Comparison of ENCODE assay signal across 9 cellular contexts in the genomic region with DNA sequence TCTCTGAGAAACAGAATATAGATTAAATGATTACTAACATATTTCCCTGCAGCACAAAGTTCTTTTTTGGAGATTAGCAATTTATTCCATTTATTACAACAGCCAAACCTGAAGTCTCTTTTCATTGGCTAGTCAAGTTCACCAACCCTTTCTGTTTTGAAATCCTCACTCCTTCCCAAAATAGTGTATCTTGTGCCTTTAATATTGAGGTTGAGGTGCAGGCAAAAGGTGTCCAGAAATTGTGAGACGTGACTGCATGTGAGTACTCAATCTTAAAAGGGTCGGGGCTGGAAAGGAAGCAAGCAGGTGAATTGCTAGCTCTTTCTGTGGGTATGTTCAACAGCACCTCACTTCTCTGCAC. TPM values are rescaled to one million over a fixed set of nuclear protein-coding genes. Genes with fewer than 3 reads are reported as not detected.
A peak's percentile ranks its signal among the peaks of the same experiment; 100 is the strongest.
DNase-seq lines count a peak whose midpoint lies in the region; ATAC-seq and TF ChIP-seq lines count a peak whose summit lies in the region.
"Had no signal": no experiment of that assay in that cellular context is flagged by ENCODE, and none has a peak within 500 bp of the region (broad histone marks: within the 10 kb centered on the region; RNA-seq: fewer than 3 reads in every experiment).

No MANE protein-coding gene starts in this region.

- TF ChIP-seq POLR2A in transverse colon (IDR thresholded peaks at IDR 0.05) (no peak), body of pancreas (IDR thresholded peaks at IDR 0.05) (no peak)

- no peak for TF ChIP-seq EP300 in transverse colon (IDR thresholded peaks at IDR 0.05; ENCODE audit: low read depth)

- H3K27me3 Mint-ChIP-seq in activated T-cell treated with anti-CD3 and anti-CD28 coated beads, Interleukin-2, amount 50 U/mL, for 72 hours (ENCODE audit: low read depth) = no peaks in the 10 kb centered on the region
- H3K27me3 Mint-ChIP-seq in MCF 10A (ENCODE audit: insufficient read depth, unreplicated experiment) = no peaks in the 10 kb centered on the region

- 94% methylated on average over 2 of the region's 2 CpGs for WGBS in transverse colon (ENCODE audit: low coverage in 1 of 2), 2 donors
- WGBS in body of pancreas, 2 donors = 80 to 84% methylated on average over 2 of the region's 2 CpGs

- H3K27ac ChIP-seq in muscle layer of colon (ENCODE audit: low read depth, low read length) (peak overlapping the region; percentile 51), transverse colon (peak overlapping the region; percentile 66 to 81 (median 80)), body of pancreas (no peak overlapping the region)

- intact Hi-C loops in MCF 10A (cut with micrococcal nuclease) (no loop called here), transverse colon (cut with DNase I; ENCODE audit: low total_unique reads) (loop anchor here (10.0 kb wide), 1 partner anchor 253 kb away; no protein-coding TSS in a partner anchor), body of pancreas (cut with DNase I) (no loop called here)

- H3K27me3 ChIP-seq in muscle layer of colon (ENCODE audit: control insufficient read depth in 1 of 2, insufficient read depth in 2 of 2, low read length in 2 of 2) (no peaks in the 10 kb centered on the region), transverse colon (no peaks in the 10 kb centered on the region), body of pancreas (no peaks in the 10 kb centered on the region)

- H3K4me1 ChIP-seq in muscle layer of colon (ENCODE audit: insufficient read depth, low read length) = peaks cover 30% of the 10 kb centered on the region
- H3K4me1 ChIP-seq in transverse colon = peaks cover 22 to 63% (median 51%) of the 10 kb centered on the region in 4 donors
- H3K4me1 ChIP-seq in body of pancreas = peaks cover 28% of the 10 kb centered on the region

- POLR2A ChIA-PET in MCF 10A (lab: Yijun Ruan, JAX) = interaction anchor here (0.5 to 3.6 kb wide), 7 partner anchors 9 to 484 kb away, joined by 3 to 18 read pairs (median 6); no protein-coding TSS in a partner anchor

- ATAC-seq in activated T-cell treated with anti-CD3 and anti-CD28 coated beads, Interleukin-2, amount 50 U/mL, for 72 hours (replicated peaks in 1 of 2) = no peak
- ATAC-seq in body of pancreas (no peak), HG03135 (IDR thresholded peaks at IDR 0.05; ENCODE audit: unreplicated experiment) (no peak)

- BruUV-seq in MCF 10A (replicated peaks; lab: Mats Ljungman, UMichigan) = no TSS peak

- H3K4me3 ChIP-seq in muscle layer of colon (ENCODE audit: low read depth in 1 of 2, low read length in 2 of 2) (peak overlapping the region in 1 of 2 donors; percentile 43), transverse colon (no peak overlapping the region), body of pancreas (no peak overlapping the region)

- no peaks in the 10 kb centered on the region for H3K36me3 ChIP-seq in muscle layer of colon (ENCODE audit: insufficient read depth, low read length)
- no peaks in the 10 kb centered on the region for H3K36me3 ChIP-seq in transverse colon
- H3K36me3 ChIP-seq in body of pancreas (replicated peaks in 1 of 2; ENCODE audit: insufficient read depth in 1 of 2, low read depth in 2 of 2) = no peaks in the 10 kb centered on the region

- peak overlapping the region; percentile 63 for H3K27ac Mint-ChIP-seq in activated T-cell treated with anti-CD3 and anti-CD28 coated beads, Interleukin-2, amount 50 U/mL, for 72 hours
- H3K27ac Mint-ChIP-seq in MCF 10A (ENCODE audit: low read depth, unreplicated experiment) = peak overlapping the region; percentile 88
- H3K27ac Mint-ChIP-seq: T-helper 1 cell treated with Interleukin-12 subunit alpha and Interleukin-12 subunit beta and Interleukin-4 antibody, amounts not matched to agents 30 μg/mL and 1 μg/mL, for 36 hours had no signal

- in situ Hi-C loops in transverse colon (cut with MboI; ENCODE audit: low pct_ligation_motif_present in 1 of 4, low pct_unique_long_range_greater_than_20kb in 1 of 4, low sequenced_read_pairs in 3 of 4) = no loop called here

- H3K36me3 Mint-ChIP-seq in activated T-cell treated with anti-CD3 and anti-CD28 coated beads, Interleukin-2, amount 50 U/mL, for 72 hours (ENCODE audit: insufficient read depth in 2 of 2) = peaks cover 0 to 2% of the 10 kb centered on the region in 2 donors
- H3K36me3 Mint-ChIP-seq in MCF 10A (ENCODE audit: insufficient read depth, unreplicated experiment) = peaks cover 15% of the 10 kb centered on the region

- peaks cover 99% of the 10 kb centered on the region for H3K4me1 Mint-ChIP-seq in activated T-cell treated with anti-CD3 and anti-CD28 coated beads, Interleukin-2, amount 50 U/mL, for 72 hours (ENCODE audit: low read depth)
- H3K4me1 Mint-ChIP-seq in MCF 10A (ENCODE audit: insufficient read depth, unreplicated experiment) = peaks cover 35% of the 10 kb centered on the region

- no peak overlapping the region for H3K9ac ChIP-seq in muscle layer of colon (ENCODE audit: low read length)

- H3K9me3 ChIP-seq in muscle layer of colon (ENCODE audit: low read length) (no peaks in the 10 kb centered on the region), transverse colon (no peaks in the 10 kb centered on the region), body of pancreas (no peaks in the 10 kb centered on the region)

- CTCF ChIA-PET in MCF 10A (lab: Yijun Ruan, JAX) = no interaction called here

- H3K4me3 Mint-ChIP-seq in activated T-cell treated with anti-CD3 and anti-CD28 coated beads, Interleukin-2, amount 50 U/mL, for 72 hours = peak overlapping the region; percentile 58 to 78
- peak overlapping the region; percentile 56 for H3K4me3 Mint-ChIP-seq in MCF 10A (ENCODE audit: unreplicated experiment)
- H3K4me3 Mint-ChIP-seq: T-helper 1 cell treated with Interleukin-12 subunit alpha and Interleukin-12 subunit beta and Interleukin-4 antibody, amounts not matched to agents 30 μg/mL and 1 μg/mL, for 36 hours had no signal

- no peaks in the 10 kb centered on the region for H3K9me3 Mint-ChIP-seq in activated T-cell treated with anti-CD3 and anti-CD28 coated beads, Interleukin-2, amount 50 U/mL, for 72 hours
- H3K9me3 Mint-ChIP-seq in MCF 10A (ENCODE audit: unreplicated experiment) = no peaks in the 10 kb centered on the region
- H3K9me3 Mint-ChIP-seq: T-helper 1 cell treated with Interleukin-12 subunit alpha and Interleukin-12 subunit beta and Interleukin-4 antibody, amounts not matched to agents 30 μg/mL and 1 μg/mL, for 36 hours had no signal

- DNase-seq in activated T-cell treated with anti-CD3 and anti-CD28 coated beads, Interleukin-2, amount 50 U/mL, for 72 hours = no peak
- DNase-seq in activated T-cell treated with anti-CD3 and anti-CD28 coated beads for 4 hours (no peak), MCF 10A (ENCODE audit: unreplicated experiment) (no peak), transverse colon (no peak), body of pancreas (no peak), GDM1 (lab: John Stamatoyannopoulos, UW) (no peak)

- no peak for TF ChIP-seq CTCF in MCF 10A (IDR thresholded peaks at IDR 0.05; ENCODE audit: unreplicated experiment)
- no peak for TF ChIP-seq CTCF in transverse colon (IDR thresholded peaks at IDR 0.05)
- no peak for TF ChIP-seq CTCF in body of pancreas (IDR thresholded peaks at IDR 0.05)

RNA-seq across cellular contexts. Expression of a gene that starts 11.1 kb away (rescaled TPM):
- 100 to 1,000 TPM; 154 to 157 TPM for total RNA-seq in activated T-cell treated with anti-CD3 and anti-CD28 coated beads, Interleukin-2, amount 50 U/mL, for 72 hours
- total RNA-seq in MCF 10A (2022) (25.8 and 27.1 TPM in 2 replicates), transverse colon (100 to 1,000 TPM in 3 of 4 donors, 10 to 100 TPM in 1; 66.1 to 130 (median 109) TPM), body of pancreas (10 to 100 TPM; 42.3 to 61.6 TPM)

Comparison
In these comparisons a context has a peak if more than half of its experiments do, and no peak if none do; other contexts are left out.
1. H3K27ac ChIP-seq: peak in muscle layer of colon (single experiment) and transverse colon (4 of 4); none in body of pancreas (0 of 4).